ENCODE assay signal across 9 cellular contexts in the genomic region with DNA sequence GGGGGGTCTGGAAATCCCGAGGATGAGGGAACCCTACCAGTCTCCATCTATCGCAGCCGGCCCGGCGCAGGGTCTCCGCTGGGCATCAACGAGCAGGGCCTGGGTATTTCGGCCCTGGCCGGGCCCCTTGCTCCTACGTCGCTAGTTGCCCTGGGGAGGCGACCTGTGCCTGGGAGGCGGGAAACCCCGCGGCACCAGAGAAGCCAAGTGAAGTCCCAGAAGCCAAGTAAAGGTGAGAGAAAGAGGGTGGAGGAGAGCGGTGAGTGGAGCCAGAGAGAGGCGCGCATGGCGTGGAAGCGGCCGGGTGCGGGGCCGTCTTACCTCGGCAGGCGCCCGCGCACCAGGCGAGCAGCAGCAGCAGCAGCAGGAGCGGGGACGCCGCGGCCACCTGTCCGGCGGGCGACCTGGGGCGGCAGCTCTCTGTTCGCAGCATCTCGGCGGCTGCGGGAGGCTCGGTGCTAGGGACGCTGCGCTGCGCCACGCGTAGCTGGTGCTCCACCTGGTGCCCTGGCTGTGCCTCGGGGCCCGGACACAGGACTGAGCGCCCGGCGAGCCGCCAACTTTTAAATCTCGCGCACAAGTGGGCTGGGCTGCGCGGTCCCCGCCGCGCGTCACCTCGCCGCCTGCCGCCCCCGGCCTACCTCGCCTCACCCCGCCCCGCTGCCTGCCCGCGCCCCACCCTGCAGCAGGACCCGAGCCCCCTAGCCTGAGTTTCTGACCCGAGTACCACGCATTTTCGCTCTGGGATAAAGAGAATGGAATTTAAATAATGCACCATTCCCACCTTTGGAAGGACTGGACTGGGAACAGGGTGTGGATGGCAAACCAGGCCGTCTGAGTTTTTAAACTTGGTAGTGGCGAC. TPM values are rescaled to one million over a fixed set of nuclear protein-coding genes. Genes with fewer than 3 reads are reported as not detected.
DNase-seq lines count a peak whose midpoint lies in the region; ATAC-seq, FAIRE-seq and TF ChIP-seq lines count a peak whose summit lies in the region.
"Had no signal": no experiment of that assay in that cellular context is flagged by ENCODE, and none has a peak within 500 bp of the region (broad histone marks: within the 10 kb centered on the region; RNA-seq: fewer than 3 reads in every experiment).

Gene NMU (minus strand): TSS at position 539 of the 862 bp plus-strand sequence. CDS start 106 bp downstream, at position 433.

- H3K4me3 ChIP-seq in A549 (peak within 1 kb of the TSS; percentile 40), Peyer's patch (peak within 1 kb of the TSS in 3 of 4 donors; percentile 27 to 46 (median 36)), adrenal gland (peak within 1 kb of the TSS in 1 of 4 donors; percentile 39), iPS-15b (ENCODE audit: low read depth, low read length) (peak within 1 kb of the TSS; percentile 66), smooth muscle cell (peak within 1 kb of the TSS; percentile 54)

- H3K79me2 ChIP-seq in smooth muscle cell (ENCODE audit: low read depth): no peaks in the 10 kb centered on the region

- H3K4me2 ChIP-seq in A549: peak within 1 kb of the TSS; percentile 87
- peak within 1 kb of the TSS; percentile 97 for H3K4me2 ChIP-seq in smooth muscle cell

- H3K9me3 ChIP-seq in A549 (no peaks in the 10 kb centered on the region), Peyer's patch (no peaks in the 10 kb centered on the region), adrenal gland (replicated peaks in 1 of 3) (no peaks in the 10 kb centered on the region), iPS-15b (ENCODE audit: control insufficient read depth, insufficient read depth, low read length) (no peaks in the 10 kb centered on the region), smooth muscle cell (replicated peaks; ENCODE audit: low read depth) (no peaks in the 10 kb centered on the region)

- H3F3A ChIP-seq in smooth muscle cell (ENCODE audit: low read depth): no peaks in the 10 kb centered on the region

- WGBS in A549 (ENCODE audit: missing lambda C conversion rate): 20% methylated on average over 23 of the region's 75 CpGs
- 1 to 3% (median 2%) methylated on average over 32 to 75 of the region's 75 CpGs for WGBS in adrenal gland, 4 donors
- WGBS in smooth muscle cell (ENCODE audit: low lambda C conversion rate): 1% methylated on average over 60 of the region's 75 CpGs

- intact Hi-C loops in adrenal gland (cut with DNase I): no loop called here

- ATAC-seq in A549 (peak; percentile 81 to 89), GM18511 (IDR thresholded peaks at IDR 0.05; ENCODE audit: unreplicated experiment) (peak; percentile 87), HG03139 (IDR thresholded peaks at IDR 0.05; ENCODE audit: unreplicated experiment) (peak; percentile 74), HG03196 (IDR thresholded peaks at IDR 0.05; ENCODE audit: unreplicated experiment) (no peak)

- no peaks in the 10 kb centered on the region for H3K4me1 ChIP-seq in A549
- peaks cover 0 to 16% (median 3%) of the 10 kb centered on the region in 4 donors for H3K4me1 ChIP-seq in Peyer's patch
- H3K4me1 ChIP-seq in adrenal gland (replicated peaks in 1 of 2): peaks cover 0 to 12% of the 10 kb centered on the region in 2 donors
- peaks cover 28% of the 10 kb centered on the region for H3K4me1 ChIP-seq in iPS-15b (ENCODE audit: control insufficient read depth, insufficient read depth, low read length)
- H3K4me1 ChIP-seq in smooth muscle cell (ENCODE audit: low read depth): peaks cover 31% of the 10 kb centered on the region

- no peak for TF ChIP-seq EP300 in A549 (IDR thresholded peaks at IDR 0.05)

- CTCF ChIA-PET in A549 (lab: Yijun Ruan, JAX): interaction anchor here (1.2 kb wide), 1 partner anchor 191 kb away, joined by 6 read pairs; no protein-coding TSS in a partner anchor

- POLR2A ChIA-PET in A549 (lab: Yijun Ruan, JAX): no interaction called here

- H3K9ac ChIP-seq in iPS-15b (ENCODE audit: low read depth, low read length) (peak within 1 kb of the TSS; percentile 57), smooth muscle cell (ENCODE audit: low read depth) (no peak within 1 kb of the TSS)

- peak within 1 kb of the TSS; percentile 73 for H2AFZ ChIP-seq in smooth muscle cell (ENCODE audit: low read depth)

- no peak for FAIRE-seq in A549 (lab: Jason Lieb, UNC)
- FAIRE-seq: GM18507 had no signal

- no peaks in the 10 kb centered on the region for H4K20me1 ChIP-seq in smooth muscle cell (ENCODE audit: low read depth)

- H3K27me3 ChIP-seq in Peyer's patch (peaks cover 0 to 25% of the 10 kb centered on the region in 2 donors), adrenal gland (peaks cover 29% of the 10 kb centered on the region), iPS-15b (ENCODE audit: control insufficient read depth, insufficient read depth, low read length) (peaks cover 8% of the 10 kb centered on the region), smooth muscle cell (ENCODE audit: low read depth) (peaks cover 60% of the 10 kb centered on the region)

- TF ChIP-seq POLR2A in A549 (IDR thresholded peaks at IDR 0.05; ENCODE audit: low read length) (no peak), Peyer's patch (IDR thresholded peaks at IDR 0.05) (no peak), adrenal gland (IDR thresholded peaks at IDR 0.05) (no peak)

- H3K27ac ChIP-seq in A549 (no peak within 1 kb of the TSS), Peyer's patch (no peak within 1 kb of the TSS), adrenal gland (no peak within 1 kb of the TSS), smooth muscle cell (ENCODE audit: low read depth) (no peak within 1 kb of the TSS)

- DNase-seq in A549 (ENCODE audit: low read depth in 1 of 2, low spot score in 1 of 2) (peak in 1 of 2 experiments; percentile 19), Peyer's patch (peak in 2 of 3 donors; percentile 49 to 59), adrenal gland (peak in 4 of 7 donors; percentile 13 to 21 (median 14)), smooth muscle cell (lab: John Stamatoyannopoulos, UW; ENCODE audit: unreplicated experiment) (no peak)

- H3K36me3 ChIP-seq in Peyer's patch (no peaks in the 10 kb centered on the region), adrenal gland (replicated peaks in 1 of 2) (no peaks in the 10 kb centered on the region), iPS-15b (ENCODE audit: control insufficient read depth, insufficient read depth, low read length) (no peaks in the 10 kb centered on the region), smooth muscle cell (ENCODE audit: low read depth) (no peaks in the 10 kb centered on the region)

- TF ChIP-seq CTCF in A549 (IDR thresholded peaks at IDR 0.05): no peak
- peak in 1 of 6 experiments; percentile 23 for TF ChIP-seq CTCF in Peyer's patch (IDR thresholded peaks at IDR 0.05)
- TF ChIP-seq CTCF in adrenal gland (IDR thresholded peaks at IDR 0.05): no peak
- TF ChIP-seq CTCF in smooth muscle cell (IDR thresholded peaks at IDR 0.05; ENCODE audit: borderline replicate concordance, insufficient read depth, poor library complexity, severe bottlenecking): no peak

- TF ChIP-seq RAD21 in A549 (conservative IDR thresholded peaks at IDR 0.05 in 1 of 2, IDR thresholded peaks at IDR 0.05 in 1 of 2): no peak

TF ChIP-seq in A549, 52 proteins besides CTCF, POLR2A, EP300 and RAD21:
- TF ChIP-seq KDM5A (IDR thresholded peaks at IDR 0.05): no peak
- TF ChIP-seq CHD2 (IDR thresholded peaks at IDR 0.05; ENCODE audit: low read length, partially characterized antibody): no peak
- no peak for TF ChIP-seq RNF2 (IDR thresholded peaks at IDR 0.05; ENCODE audit: borderline replicate concordance, low read depth)

RNA-seq across cellular contexts. Expression of gene NMU, which starts in this region (rescaled TPM):
- polyA plus RNA-seq in A549 (2011; rRNA removed): 0.16 and 0.45 TPM in 2 replicates
- polyA plus RNA-seq in A549 (2012; cell fraction: cytosol; rRNA removed): 0.30 and 0.44 TPM in 2 replicates
- 0.22 and 0.26 TPM in 2 replicates for polyA plus RNA-seq in A549 (2012; cell fraction: nucleus; rRNA removed)
- 0.13 to 0.59 TPM (median 0.29 TPM) in 3 replicates for polyA plus RNA-seq in A549 (2017; fragmentation: RNase III; extraction: RNeasy Plus Mini Kit Qiagen cat#74134 plus additional on column Dnase treatment)
- not detected in 2 replicates for polyA minus RNA-seq in A549 (2011; rRNA and poly(A)+ RNA removed)
- total RNA-seq in Peyer's patch: not detected
- total RNA-seq in adrenal gland: under 1 TPM in 2 of 8 donors, not detected in 6; 0.83 to 0.99 TPM
- polyA plus RNA-seq in adrenal gland: under 1 TPM in 2 of 3 donors, not detected in 1; 0.24 to 0.31 TPM
- not detected in 2 replicates for total RNA-seq in smooth muscle cell
- polyA plus RNA-seq in smooth muscle cell: not detected in 2 replicates

Comparison
In these comparisons a context has a peak if more than half of its experiments do, and no peak if none do; other contexts are left out.
1. Peak in ATAC-seq, H3K4me3 ChIP-seq and H3K4me2 ChIP-seq in A549; RNA of the gene not detected or under 1 TPM.
2. Peak in DNase-seq and H3K4me3 ChIP-seq in Peyer's patch; RNA of the gene not detected or under 1 TPM.
3. Peak in DNase-seq in adrenal gland; RNA of the gene not detected or under 1 TPM.